Comparison of ENCODE assay signal across 9 cellular contexts in the genomic region with DNA sequence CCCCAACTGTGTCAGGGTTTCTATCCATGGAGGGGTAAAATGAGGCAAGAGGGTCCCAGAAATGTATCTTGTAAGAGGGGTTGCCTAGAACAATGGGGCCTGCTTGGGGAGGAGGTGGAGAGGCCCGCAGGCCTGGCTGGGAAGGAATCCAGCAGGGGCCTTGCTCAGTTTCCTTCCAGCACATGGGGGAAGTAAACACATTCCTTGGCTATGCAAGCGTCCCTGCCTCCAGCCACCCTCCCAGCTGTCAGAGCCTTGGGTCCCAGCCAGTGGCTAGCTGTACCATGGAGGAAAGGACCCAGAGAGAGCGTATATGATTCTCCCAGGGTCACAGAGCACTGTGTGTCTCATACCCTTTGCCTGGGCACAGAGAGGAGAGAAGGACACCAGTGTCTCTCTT.
DNase-seq lines count a peak whose midpoint lies in the region; ATAC-seq and TF ChIP-seq lines count a peak whose summit lies in the region.
"Had no signal": no experiment of that assay in that cellular context is flagged by ENCODE, and none has a peak within 500 bp of the region (broad histone marks: within the 10 kb centered on the region; RNA-seq: fewer than 3 reads in every experiment).

No MANE protein-coding gene starts in this region.

- intact Hi-C loops in left ventricle myocardium inferior (cut with micrococcal nuclease), result no loop called here
- intact Hi-C loops in psoas muscle (cut with DNase I), result no loop called here

- CTCF ChIA-PET in GM10248 (lab: Yijun Ruan, JAX), result interaction anchor here (1.0 to 2.1 kb wide), 3 partner anchors 9 to 168 kb away, joined by 3 to 6 read pairs (median 5); no protein-coding TSS in a partner anchor

- DNase-seq in AG08396 (ENCODE audit: low spot score), result peak; percentile 82
- peak; percentile 78 for DNase-seq in astrocyte of the hippocampus (ENCODE audit: low read depth, low spot score)
- DNase-seq in left ventricle myocardium inferior, result peak; percentile 84
- DNase-seq in psoas muscle, result peak; percentile 77 to 87
- DNase-seq in COR-L47 (lab: John Stamatoyannopoulos, UW), result no peak
- DNase-seq in GM10248 (ENCODE audit: extremely low spot score), result no peak
- DNase-seq in NCI-H2171 treated with DMSO at 0.1 percent for 48 hours (lab: John Stamatoyannopoulos, UW), result no peak
- DNase-seq in SW480 (ENCODE audit: low spot score), result no peak
- DNase-seq: occipital lobe had no signal

- H3K36me3 ChIP-seq in left ventricle myocardium inferior, result no peaks in the 10 kb centered on the region
- no peaks in the 10 kb centered on the region for H3K36me3 ChIP-seq in psoas muscle (ENCODE audit: insufficient read depth in 1 of 2, low read depth in 1 of 2)

- H3K9me3 ChIP-seq in left ventricle myocardium inferior (replicated peaks) (no peaks in the 10 kb centered on the region), psoas muscle (no peaks in the 10 kb centered on the region)

- no peak overlapping the region for H3K4me3 ChIP-seq in left ventricle myocardium inferior
- no peak overlapping the region for H3K4me3 ChIP-seq in psoas muscle

- no peak for TF ChIP-seq CTCF in left ventricle myocardium inferior (IDR thresholded peaks at IDR 0.05; ENCODE audit: borderline replicate concordance)
- no peak for TF ChIP-seq CTCF in psoas muscle (IDR thresholded peaks at IDR 0.05)
- TF ChIP-seq CTCF in GM10248 (IDR thresholded peaks at IDR 0.05; ENCODE audit: control extremely low read depth, extremely low read depth, low read depth, missing control alignments), result no peak

- 5 to 7% (median 7%) methylated on average over 3 of the region's 3 CpGs for WGBS in psoas muscle, 3 donors

- H3K4me1 ChIP-seq in left ventricle myocardium inferior, result peaks cover 90% of the 10 kb centered on the region
- peaks cover 75% of the 10 kb centered on the region for H3K4me1 ChIP-seq in psoas muscle

- POLR2A ChIA-PET in GM10248 (lab: Yijun Ruan, JAX), result no interaction called here

- H3K27me3 ChIP-seq in left ventricle myocardium inferior (ENCODE audit: low read depth) (no peaks in the 10 kb centered on the region), psoas muscle (ENCODE audit: insufficient read depth in 3 of 3, low read length in 2 of 3) (no peaks in the 10 kb centered on the region)

- H3K27ac ChIP-seq in left ventricle myocardium inferior (replicated peaks) (peak overlapping the region; percentile 91), psoas muscle (peak overlapping the region; percentile 96)

- peak; percentile 54 to 75 (median 58) for ATAC-seq in psoas muscle

Comparison
In these comparisons a context has a peak if more than half of its experiments do, and no peak if none do; other contexts are left out.
1. DNase-seq: peak in AG08396 (single experiment), astrocyte of the hippocampus (single experiment), left ventricle myocardium inferior (single experiment) and psoas muscle (2 of 2); none in COR-L47 (single experiment), GM10248 (single experiment), NCI-H2171 treated with DMSO at 0.1 percent for 48 hours (single experiment) and SW480 (single experiment).